Comparison of ENCODE assay signal across 24 cellular contexts in the genomic region with DNA sequence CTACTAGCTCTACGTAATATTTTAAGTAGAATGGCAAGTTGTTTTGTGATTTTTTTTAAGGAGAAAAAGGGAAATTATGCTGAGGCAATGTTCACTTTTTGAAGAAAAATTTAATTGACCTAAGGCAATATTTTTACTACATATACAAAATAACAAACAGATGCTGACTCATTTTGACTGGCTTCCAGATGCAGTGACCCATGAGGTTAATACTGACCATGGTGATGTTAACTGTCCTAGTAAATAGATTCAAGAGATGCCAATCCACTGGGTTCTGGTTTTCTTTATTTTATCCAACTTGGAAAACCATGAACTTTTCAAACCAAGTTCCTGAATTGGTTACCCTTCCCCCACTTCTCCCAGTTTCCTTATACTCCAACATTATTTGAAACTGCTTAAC.
DNase-seq lines count a peak whose midpoint lies in the region; ATAC-seq, FAIRE-seq and TF ChIP-seq lines count a peak whose summit lies in the region.
"Had no signal": no experiment of that assay in that cellular context is flagged by ENCODE, and none has a peak within 500 bp of the region (broad histone marks: within the 10 kb centered on the region; RNA-seq: fewer than 3 reads in every experiment).

No MANE protein-coding gene starts in this region.

- H3K27ac ChIP-seq in adrenal gland = no peak overlapping the region
- no peak overlapping the region for H3K27ac ChIP-seq in tibial nerve
- H3K27ac ChIP-seq: hepatocyte, lower lobe of right lung, thyroid gland had no signal

- TF ChIP-seq CTCF in foreskin fibroblast (IDR thresholded peaks at IDR 0.05; ENCODE audit: low read depth, low read length) (no peak), adrenal gland (IDR thresholded peaks at IDR 0.05) (no peak), tibial nerve (IDR thresholded peaks at IDR 0.05) (no peak)

- no peak for TF ChIP-seq EP300 in tibial nerve (IDR thresholded peaks at IDR 0.05)

- H3K4me3 ChIP-seq in foreskin fibroblast (ENCODE audit: low read depth in 1 of 2, low read length in 2 of 2) (no peak overlapping the region), adrenal gland (no peak overlapping the region), tibial nerve (no peak overlapping the region)
- H3K4me3 ChIP-seq: hepatocyte, lower lobe of right lung, thyroid gland had no signal

- no peaks in the 10 kb centered on the region for H3K9me3 ChIP-seq in adrenal gland (replicated peaks in 1 of 3)
- no peaks in the 10 kb centered on the region for H3K9me3 ChIP-seq in tibial nerve
- H3K9me3 ChIP-seq: lower lobe of right lung, thyroid gland had no signal

- no peaks in the 10 kb centered on the region for H3K36me3 ChIP-seq in adrenal gland (replicated peaks in 1 of 2)
- H3K36me3 ChIP-seq in tibial nerve = no peaks in the 10 kb centered on the region
- H3K36me3 ChIP-seq: lower lobe of right lung, thyroid gland had no signal

- 81 to 92% (median 88%) methylated on average over 1 of the region's 1 CpG for WGBS in adrenal gland, 4 donors
- WGBS in tibial nerve, 2 donors = 85 to 86% methylated on average over 1 of the region's 1 CpG

- DNase-seq in AG20443 (ENCODE audit: low spot score) (peak; percentile 20), HTR-8/SVneo (ENCODE audit: insufficient read length, low spot score) (peak; percentile 29), astrocyte of the hippocampus (ENCODE audit: low read depth, low spot score) (peak; percentile 22), foreskin fibroblast (peak; percentile 59 to 87), adrenal gland (no peak), tibial nerve (ENCODE audit: low spot score in 2 of 2) (no peak)
- DNase-seq in stimulated activated CD4-positive, alpha-beta T cell treated with anti-CD3 and anti-CD28 coated beads, Interleukin-12 subunit alpha, Interleukin-12 subunit beta, amount 100 ng/mL, for 4 hours = no peak
- DNase-seq: activated CD8-positive, alpha-beta T cell treated with anti-CD3 and anti-CD28 coated beads, Interleukin-2, amount 10 ng/mL, durations not matched to agents 7 days and 5 days; activated T-cell treated with anti-CD3 and anti-CD28 coated beads, Interleukin-2, amount 50 U/mL, for 4 hours; DND-41; lower lobe of right lung; NCI-H1417 treated with DMSO at 0.1 percent for 48 hours; NCI-H2171; occipital lobe; OCI-M1; right cardiac atrium; SHP77 treated with DMSO at 0.1 percent for 48 hours; stimulated activated naive CD4-positive, alpha-beta T cell; thyroid gland had no signal

- H3K4me1 ChIP-seq in adrenal gland (replicated peaks in 1 of 2) (no peaks in the 10 kb centered on the region), tibial nerve (no peaks in the 10 kb centered on the region)
- H3K4me1 ChIP-seq: lower lobe of right lung, thyroid gland had no signal

- H3K27me3 ChIP-seq in adrenal gland = no peaks in the 10 kb centered on the region
- H3K27me3 ChIP-seq in tibial nerve = no peaks in the 10 kb centered on the region
- H3K27me3 ChIP-seq: hepatocyte, thyroid gland had no signal

- TF ChIP-seq POLR2A in adrenal gland (IDR thresholded peaks at IDR 0.05) (no peak), tibial nerve (IDR thresholded peaks at IDR 0.05) (no peak)

- ATAC-seq in GM18517 (IDR thresholded peaks at IDR 0.05; ENCODE audit: unreplicated experiment) = no peak
- ATAC-seq: activated CD8-positive, alpha-beta T cell treated with anti-CD3 and anti-CD28 coated beads, Interleukin-2, amount 10 ng/mL, durations not matched to agents 7 days and 5 days; activated T-cell treated with anti-CD3 and anti-CD28 coated beads, Interleukin-2, amount 50 U/mL, for 4 hours; lower lobe of right lung; right cardiac atrium; WTC11 had no signal

- no peak for FAIRE-seq in HTR-8/SVneo (lab: Jason Lieb, UNC)
- FAIRE-seq: H1, islet of Langerhans had no signal

- intact Hi-C loops in adrenal gland (cut with DNase I) = no loop called here

Comparison
In these comparisons a context has a peak if more than half of its experiments do, and no peak if none do; other contexts are left out.
1. DNase-seq: peak in AG20443 (single experiment), HTR-8/SVneo (single experiment), astrocyte of the hippocampus (single experiment) and foreskin fibroblast (2 of 2); none in stimulated activated CD4-positive, alpha-beta T cell treated with anti-CD3 and anti-CD28 coated beads, Interleukin-12 subunit alpha, Interleukin-12 subunit beta, amount 100 ng/mL, for 4 hours (single experiment), adrenal gland (0 of 7) and tibial nerve (0 of 2).